Comparison of ENCODE assay signal across 36 cellular contexts in genomic region chr15:46467041-46467440, GRCh38.
"Had no signal": no experiment of that assay in that cellular context is flagged by ENCODE, and none has a peak within 500 bp of the region (broad histone marks: within the 10 kb centered on the region; RNA-seq: fewer than 3 reads in every experiment).

No MANE protein-coding gene starts in this region.

- H3K27me3 Mint-ChIP-seq: activated B cell treated with CpG ODN at 0.5 μM for 24 hours; activated CD4-positive, alpha-beta memory T cell treated with anti-CD3 and anti-CD28 coated beads for 36 hours; activated CD4-positive, alpha-beta T cell treated with anti-CD3 and anti-CD28 coated beads, Interleukin-2, amount 10 ng/mL, durations not matched to agents 24 days and 14 days; activated CD8-positive, alpha-beta T cell treated with anti-CD3 and anti-CD28 coated beads for 36 hours; activated naive CD8-positive, alpha-beta T cell treated with anti-CD3 and anti-CD28 coated beads for 36 hours; activated T-helper 17 cell treated with anti-CD3 and anti-CD28 coated beads, Interleukin-2, amount 50 U/mL, for 72 hours; central memory CD8-positive, alpha-beta T cell had no signal

- H3K9me3 ChIP-seq: adrenal gland had no signal

- H3K36me3 Mint-ChIP-seq: activated CD4-positive, alpha-beta memory T cell treated with anti-CD3 and anti-CD28 coated beads for 36 hours; activated naive CD4-positive, alpha-beta T cell treated with anti-CD3 and anti-CD28 coated beads, Interleukin-2, amount 50 U/mL, for 72 hours; activated naive CD8-positive, alpha-beta T cell treated with anti-CD3 and anti-CD28 coated beads for 36 hours; brain had no signal

- ATAC-seq: activated CD8-positive, alpha-beta T cell treated with anti-CD3 and anti-CD28 coated beads for 36 hours; activated naive CD4-positive, alpha-beta T cell treated with anti-CD3 and anti-CD28 coated beads, Interleukin-2, amount 50 U/mL, for 72 hours; activated T-cell treated with anti-CD3 and anti-CD28 coated beads, Interleukin-2, amount 50 U/mL, for 4 hours; activated T-cell treated with anti-CD3 and anti-CD28 coated beads, Interleukin-2, amount 50 U/mL, for 72 hours; activated T-helper 17 cell treated with anti-CD3 and anti-CD28 coated beads, Interleukin-2, amount 50 U/mL, for 72 hours had no signal

- H3K27me3 ChIP-seq: adrenal gland, cardiac muscle cell had no signal

- H3K4me1 ChIP-seq: adrenal gland had no signal

- H3K4me3 Mint-ChIP-seq: activated B cell treated with CpG ODN at 0.5 μM for 24 hours; activated CD4-positive, alpha-beta memory T cell treated with anti-CD3 and anti-CD28 coated beads for 36 hours; activated CD4-positive, alpha-beta T cell treated with anti-CD3 and anti-CD28 coated beads, Interleukin-2, amount 10 ng/mL, durations not matched to agents 24 days and 14 days; activated CD8-positive, alpha-beta T cell treated with anti-CD3 and anti-CD28 coated beads for 36 hours; activated naive CD4-positive, alpha-beta T cell treated with anti-CD3 and anti-CD28 coated beads for 36 hours; activated naive CD8-positive, alpha-beta T cell treated with anti-CD3 and anti-CD28 coated beads for 36 hours; activated T-cell treated with anti-CD3 and anti-CD28 coated beads, Interleukin-2, amount 50 U/mL, for 4 hours; activated T-cell treated with anti-CD3 and anti-CD28 coated beads, Interleukin-2, amount 50 U/mL, for 72 hours; activated T-helper 1 cell treated with anti-CD3 and anti-CD28 coated beads, Interleukin-12 subunit alpha, Interleukin-12 subunit beta, Interleukin-2, Interleukin-4 antibody, amounts not matched to agents 30 ng/mL and 10 ng/mL and 1 ng/mL, durations not matched to agents 14 hours and 24 hours and 36 hours; activated T-helper 17 cell treated with anti-CD3 and anti-CD28 coated beads, Interleukin-2, amount 50 U/mL, for 72 hours; brain; central memory CD8-positive, alpha-beta T cell; T-helper 1 cell treated with Interleukin-12 subunit alpha and Interleukin-12 subunit beta and Interleukin-4 antibody, amounts not matched to agents 30 μg/mL and 1 μg/mL, for 36 hours; T-helper 2 cell treated with Interferon-gamma antibody and Interleukin-4, amounts not matched to agents 5 μg/mL and 100 μg/mL, for 36 hours had no signal

- H3K4me3 ChIP-seq: adrenal gland, cardiac muscle cell had no signal

- H3K27ac ChIP-seq: adrenal gland, cardiac muscle cell, VCaP had no signal

- H3K36me3 ChIP-seq: adrenal gland, cardiac muscle cell had no signal

- H3K4me1 Mint-ChIP-seq: activated B cell treated with CpG ODN at 0.5 μM for 24 hours; activated CD4-positive, alpha-beta T cell treated with anti-CD3 and anti-CD28 coated beads, Interleukin-2, amount 10 ng/mL, durations not matched to agents 24 days and 14 days; activated naive CD8-positive, alpha-beta T cell treated with anti-CD3 and anti-CD28 coated beads for 36 hours; activated T-helper 17 cell treated with anti-CD3 and anti-CD28 coated beads, Interleukin-2, amount 50 U/mL, for 72 hours; central memory CD8-positive, alpha-beta T cell had no signal

- DNase-seq: activated B cell treated with CpG ODN at 0.5 μM for 24 hours; activated CD4-positive, alpha-beta memory T cell treated with anti-CD3 and anti-CD28 coated beads for 36 hours; activated CD4-positive, alpha-beta T cell treated with anti-CD3 and anti-CD28 coated beads for 4 hours; activated CD4-positive, alpha-beta T cell treated with anti-CD3 and anti-CD28 coated beads, Interleukin-2, amount 10 ng/mL, durations not matched to agents 24 days and 14 days; activated CD4-positive, alpha-beta T cell treated with anti-CD3 and anti-CD28 coated beads, Interleukin-2, amount 50 U/mL, for 1 hour; activated CD4-positive, alpha-beta T cell treated with anti-CD3 and anti-CD28 coated beads, Interleukin-2, amount 50 U/mL, for 4 hours; activated CD4-positive, CD25-positive, alpha-beta regulatory T cell treated with anti-CD3 and anti-CD28 coated beads, Interleukin-2, amount 50 U/mL, for 72 hours; activated CD8-positive, alpha-beta memory T cell treated with anti-CD3 and anti-CD28 coated beads, Interleukin-2, amount 50 U/mL, for 4 hours; activated CD8-positive, alpha-beta T cell treated with anti-CD3 and anti-CD28 coated beads for 36 hours; activated effector memory CD4-positive, alpha-beta T cell treated with anti-CD3 and anti-CD28 coated beads, Interleukin-2, amount 50 U/mL, for 16 hours; activated gamma-delta T cell treated with Interleukin-2 at 50 U/mL for 16 hours; activated naive CD4-positive, alpha-beta T cell; activated naive CD4-positive, alpha-beta T cell treated with anti-CD3 and anti-CD28 coated beads for 36 hours; activated naive CD4-positive, alpha-beta T cell treated with anti-CD3 and anti-CD28 coated beads, Interleukin-2, amount 50 U/mL, for 16 hours; activated naive CD8-positive, alpha-beta T cell treated with anti-CD3 and anti-CD28 coated beads for 36 hours; activated T-cell treated with anti-CD3 and anti-CD28 coated beads for 4 hours; activated T-cell treated with anti-CD3 and anti-CD28 coated beads, Interleukin-2, amount 50 U/mL, for 1 hour; activated T-cell treated with anti-CD3 and anti-CD28 coated beads, Interleukin-2, amount 50 U/mL, for 4 hours; activated T-cell treated with anti-CD3 and anti-CD28 coated beads, Interleukin-2, amount 50 U/mL, for 72 hours; adrenal gland; amniotic stem cell; aorta; caudate nucleus; cerebellar nuclear complex; T-helper 1 cell; T-helper 2 cell; T-helper 9 cell had no signal

- H3K27ac Mint-ChIP-seq: activated B cell treated with CpG ODN at 0.5 μM for 24 hours; activated CD4-positive, alpha-beta memory T cell treated with anti-CD3 and anti-CD28 coated beads for 36 hours; activated CD4-positive, alpha-beta T cell treated with anti-CD3 and anti-CD28 coated beads, Interleukin-2, amount 10 ng/mL, durations not matched to agents 24 days and 14 days; activated CD8-positive, alpha-beta T cell treated with anti-CD3 and anti-CD28 coated beads for 36 hours; activated naive CD4-positive, alpha-beta T cell treated with anti-CD3 and anti-CD28 coated beads for 36 hours; activated naive CD4-positive, alpha-beta T cell treated with anti-CD3 and anti-CD28 coated beads, Interleukin-2, amount 50 U/mL, for 72 hours; activated naive CD8-positive, alpha-beta T cell treated with anti-CD3 and anti-CD28 coated beads for 36 hours; activated T-cell treated with anti-CD3 and anti-CD28 coated beads, Interleukin-2, amount 50 U/mL, for 72 hours; activated T-helper 1 cell treated with anti-CD3 and anti-CD28 coated beads, Interleukin-12 subunit alpha, Interleukin-12 subunit beta, Interleukin-2, Interleukin-4 antibody, amounts not matched to agents 30 ng/mL and 10 ng/mL and 1 ng/mL, durations not matched to agents 14 hours and 24 hours and 36 hours; activated T-helper 17 cell treated with anti-CD3 and anti-CD28 coated beads, Interleukin-2, amount 50 U/mL, for 72 hours; brain; T-helper 1 cell treated with Interleukin-12 subunit alpha and Interleukin-12 subunit beta and Interleukin-4 antibody, amounts not matched to agents 30 μg/mL and 1 μg/mL, for 36 hours; T-helper 2 cell treated with Interferon-gamma antibody and Interleukin-4, amounts not matched to agents 5 μg/mL and 100 μg/mL, for 36 hours had no signal
